17 cellular contexts compared by ENCODE assay signal in genomic region chr3:39531681-39532080, GRCh38.
DNase-seq lines count a peak whose midpoint lies in the region; ATAC-seq, FAIRE-seq and TF ChIP-seq lines count a peak whose summit lies in the region.
"Had no signal": no experiment of that assay in that cellular context is flagged by ENCODE, and none has a peak within 500 bp of the region (broad histone marks: within the 10 kb centered on the region; RNA-seq: fewer than 3 reads in every experiment).

No MANE protein-coding gene starts in this region.

- no peak overlapping the region for H3K4me3 ChIP-seq in mesodermal cell (ENCODE audit: extremely low read depth, insufficient read depth, low read length, poor library complexity, severe bottlenecking)
- H3K4me3 ChIP-seq in A673 (ENCODE audit: low read depth, low read length, poor library complexity, severe bottlenecking), result no peak overlapping the region
- H3K4me3 ChIP-seq: GM23338 had no signal

- H3K27ac ChIP-seq in epithelial cell of prostate (no peak overlapping the region), mesodermal cell (ENCODE audit: low read depth, low read length, severe bottlenecking) (peak overlapping the region; percentile 30), A673 (ENCODE audit: low read depth, low read length, poor library complexity, severe bottlenecking) (no peak overlapping the region)
- H3K27ac ChIP-seq: neutrophil had no signal

- intact Hi-C loops in A673 (cut with micrococcal nuclease; ENCODE audit: unreplicated experiment), result no loop called here

- 100% methylated on average over 3 of the region's 3 CpGs for WGBS in mesodermal cell (ENCODE audit: insufficient coverage in 2 of 2), 2 experiments

- ATAC-seq in GM21423 (IDR thresholded peaks at IDR 0.05; ENCODE audit: unreplicated experiment), result no peak
- ATAC-seq: GM23338 had no signal

- FAIRE-seq in RCC 7860 (lab: Jason Lieb, UNC), result no peak
- FAIRE-seq: kidney had no signal

- H3K27me3 ChIP-seq in A673 (replicated peaks; ENCODE audit: insufficient read depth, low read depth, low read length, poor library complexity), result no peaks in the 10 kb centered on the region
- H3K27me3 ChIP-seq: neutrophil had no signal

- DNase-seq in EH (ENCODE audit: low read depth) (peak; percentile 15), RCC 7860 (ENCODE audit: low spot score) (peak; percentile 41), epithelial cell of prostate (ENCODE audit: low read depth, low spot score) (peak; percentile 63), cerebellar cortex (ENCODE audit: low spot score) (no peak), A673 (ENCODE audit: low spot score) (no peak)
- no peak for DNase-seq in stimulated activated naive CD4-positive, alpha-beta T cell treated with Interleukin-2 at 50 U/mL for 16 hours (lab: John Stamatoyannopoulos, UW)
- DNase-seq: activated CD8-positive, alpha-beta memory T cell treated with anti-CD3 and anti-CD28 coated beads for 24 hours; CD4-positive, alpha-beta T cell; KG1; kidney; NCI-H2107; OCI-M1; T1000 had no signal

- H3K36me3 ChIP-seq in mesodermal cell (ENCODE audit: control insufficient read depth, insufficient read depth, low read length), result no peaks in the 10 kb centered on the region
- no peaks in the 10 kb centered on the region for H3K36me3 ChIP-seq in A673 (ENCODE audit: insufficient read depth, low read length, poor library complexity, severe bottlenecking)
- H3K36me3 ChIP-seq: neutrophil had no signal

- TF ChIP-seq CTCF in A673 (conservative IDR thresholded peaks at IDR 0.05; ENCODE audit: low read depth, low read length), result no peak

- H3K4me1 ChIP-seq in mesodermal cell (ENCODE audit: control insufficient read depth, insufficient read depth, low read length, poor library complexity, severe bottlenecking) (peaks cover 19% of the 10 kb centered on the region), A673 (ENCODE audit: insufficient read depth, low read length, poor library complexity, severe bottlenecking) (no peaks in the 10 kb centered on the region)

- POLR2A ChIA-PET in A673 (lab: Charles Lee; ENCODE audit: low non-redundant PET), result no interaction called here

- CTCF ChIA-PET in A673 (lab: Charles Lee), result no interaction called here

- no TSS peak for BruUV-seq in A673 (replicated peaks; lab: Mats Ljungman, UMichigan)

- H3K9me3 ChIP-seq in mesodermal cell (ENCODE audit: control insufficient read depth, low read length) (no peaks in the 10 kb centered on the region), A673 (ENCODE audit: low read depth, low read length, poor library complexity, severe bottlenecking) (no peaks in the 10 kb centered on the region)
- H3K9me3 ChIP-seq: neutrophil had no signal

Comparison
In these comparisons a context has a peak if more than half of its experiments do, and no peak if none do; other contexts are left out.
1. DNase-seq: peak in EH (single experiment), RCC 7860 (single experiment) and epithelial cell of prostate (single experiment); none in cerebellar cortex (single experiment), stimulated activated naive CD4-positive, alpha-beta T cell treated with Interleukin-2 at 50 U/mL for 16 hours (single experiment) and A673 (single experiment).